21 cellular contexts compared by ENCODE assay signal in the genomic region with DNA sequence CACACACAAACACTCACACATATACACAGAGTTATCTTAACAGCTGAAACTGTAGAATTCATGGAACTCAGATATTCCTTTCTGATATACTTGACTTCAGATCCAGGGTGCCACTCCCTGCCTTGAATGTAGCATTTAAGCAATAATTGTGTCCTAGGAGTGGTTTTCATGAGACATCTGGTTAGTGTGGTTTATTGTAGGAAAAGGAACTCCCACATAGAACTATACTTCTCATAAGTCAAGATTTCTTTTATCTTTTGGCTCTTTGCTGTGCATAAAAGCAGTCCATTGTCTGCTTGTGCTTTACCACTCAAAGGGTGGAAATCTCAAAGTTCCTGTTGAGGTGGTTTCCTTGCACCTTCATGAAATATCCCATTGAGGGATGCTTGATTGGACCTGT.
DNase-seq lines count a peak whose midpoint lies in the region; ATAC-seq and TF ChIP-seq lines count a peak whose summit lies in the region.
"Had no signal": no experiment of that assay in that cellular context is flagged by ENCODE, and none has a peak within 500 bp of the region (broad histone marks: within the 10 kb centered on the region; RNA-seq: fewer than 3 reads in every experiment).

No MANE protein-coding gene starts in this region.

- ATAC-seq in activated CD4-positive, alpha-beta T cell treated with anti-CD3 and anti-CD28 coated beads for 36 hours, result peak; percentile 7
- ATAC-seq in RWPE2 (ENCODE audit: low read depth), result no peak
- ATAC-seq in gastrocnemius medialis, result no peak
- no peak for ATAC-seq in HG03520 (IDR thresholded peaks at IDR 0.05; ENCODE audit: unreplicated experiment)
- no peak for ATAC-seq in GM21576 (IDR thresholded peaks at IDR 0.05; ENCODE audit: unreplicated experiment)
- ATAC-seq in GM21737 (IDR thresholded peaks at IDR 0.05; ENCODE audit: unreplicated experiment), result no peak
- ATAC-seq: body of pancreas had no signal

- no peaks in the 10 kb centered on the region for H3K9me3 Mint-ChIP-seq in activated CD4-positive, alpha-beta T cell treated with anti-CD3 and anti-CD28 coated beads for 36 hours (ENCODE audit: low read depth)
- no peaks in the 10 kb centered on the region for H3K9me3 Mint-ChIP-seq in endothelial cell (ENCODE audit: unreplicated experiment)

- H3K27me3 ChIP-seq in RWPE2 (ENCODE audit: insufficient read depth, poor library complexity, severe bottlenecking) (no peaks in the 10 kb centered on the region), gastrocnemius medialis (no peaks in the 10 kb centered on the region)
- H3K27me3 ChIP-seq: body of pancreas, esophagus muscularis mucosa, ovary, tibial artery had no signal

- in situ Hi-C loops in gastrocnemius medialis (cut with MboI; ENCODE audit: low sequenced_read_pairs in 4 of 4), result no loop called here

- intact Hi-C loops in activated CD4-positive, alpha-beta T cell treated with anti-CD3 and anti-CD28 coated beads for 36 hours (cut with DNase I, micrococcal nuclease), result loop anchor here in 1 of 2 experiments (1.0 kb wide), 1 partner anchor 10 kb away; no protein-coding TSS in a partner anchor
- intact Hi-C loops in gastrocnemius medialis (cut with DNase I; ENCODE audit: low total_unique reads), result no loop called here

- H3K36me3 ChIP-seq in RWPE2 (ENCODE audit: low read depth) (no peaks in the 10 kb centered on the region), gastrocnemius medialis (no peaks in the 10 kb centered on the region)
- H3K36me3 ChIP-seq: esophagus muscularis mucosa, ovary, tibial artery had no signal

- POLR2A ChIA-PET in activated CD4-positive, alpha-beta T cell treated with anti-CD3 and anti-CD28 coated beads for 36 hours (lab: Charles Lee), result no interaction called here

- TF ChIP-seq CTCF in RWPE2 (IDR thresholded peaks at IDR 0.05; ENCODE audit: poor library complexity, severe bottlenecking) (no peak), endothelial cell (IDR thresholded peaks at IDR 0.05; ENCODE audit: unreplicated experiment) (no peak), gastrocnemius medialis (IDR thresholded peaks at IDR 0.05 in 4 of 5, conservative IDR thresholded peaks at IDR 0.05 in 1 of 5) (no peak)

- CTCF ChIA-PET in activated CD4-positive, alpha-beta T cell treated with anti-CD3 and anti-CD28 coated beads for 36 hours (lab: Charles Lee), result interaction anchor here (0.5 to 1.5 kb wide), 3 partner anchors 10 to 185 kb away, joined by 3 to 5 read pairs (median 3); no protein-coding TSS in a partner anchor

- no peaks in the 10 kb centered on the region for H3K27me3 Mint-ChIP-seq in activated CD4-positive, alpha-beta T cell treated with anti-CD3 and anti-CD28 coated beads for 36 hours
- no peaks in the 10 kb centered on the region for H3K27me3 Mint-ChIP-seq in endothelial cell (ENCODE audit: unreplicated experiment)

- peaks cover 2% of the 10 kb centered on the region for H3K36me3 Mint-ChIP-seq in activated CD4-positive, alpha-beta T cell treated with anti-CD3 and anti-CD28 coated beads for 36 hours (ENCODE audit: low read depth)
- H3K36me3 Mint-ChIP-seq in endothelial cell (ENCODE audit: low read depth, unreplicated experiment), result no peaks in the 10 kb centered on the region

- H3K27ac ChIP-seq in RWPE2 (ENCODE audit: poor library complexity, severe bottlenecking), result peak overlapping the region; percentile 54
- H3K27ac ChIP-seq in gastrocnemius medialis, result peak overlapping the region in 3 of 4 donors; percentile 59 to 88 (median 69)
- H3K27ac ChIP-seq: body of pancreas, C4-2B, esophagus muscularis mucosa, ovary, VCaP had no signal

- H3K4me1 ChIP-seq in RWPE2 (ENCODE audit: insufficient read depth, poor library complexity, severe bottlenecking) (peaks cover 23% of the 10 kb centered on the region), gastrocnemius medialis (peaks cover 18 to 52% of the 10 kb centered on the region in 2 donors)
- H3K4me1 ChIP-seq: body of pancreas had no signal

- H3K4me1 Mint-ChIP-seq in activated CD4-positive, alpha-beta T cell treated with anti-CD3 and anti-CD28 coated beads for 36 hours, result peaks cover 80% of the 10 kb centered on the region
- peaks cover 62% of the 10 kb centered on the region for H3K4me1 Mint-ChIP-seq in endothelial cell (ENCODE audit: unreplicated experiment)

- no peak overlapping the region for H3K4me3 ChIP-seq in RWPE2 (ENCODE audit: severe bottlenecking)
- no peak overlapping the region for H3K4me3 ChIP-seq in gastrocnemius medialis
- H3K4me3 ChIP-seq: body of pancreas, esophagus muscularis mucosa, ovary, skin epidermis, tibial artery had no signal

- H3K27ac Mint-ChIP-seq in activated CD4-positive, alpha-beta T cell treated with anti-CD3 and anti-CD28 coated beads for 36 hours, result peak overlapping the region; percentile 11
- H3K27ac Mint-ChIP-seq in endothelial cell (ENCODE audit: unreplicated experiment), result peak overlapping the region; percentile 31

- no peak for DNase-seq in activated CD4-positive, alpha-beta T cell treated with anti-CD3 and anti-CD28 coated beads for 36 hours
- no peak for DNase-seq in activated CD4-positive, alpha-beta T cell treated with anti-CD3 and anti-CD28 coated beads, Interleukin-2, amount 50 U/mL, for 4 hours
- DNase-seq in RWPE2 (ENCODE audit: low spot score) (no peak), endothelial cell (ENCODE audit: low spot score) (no peak), gastrocnemius medialis (no peak)
- DNase-seq: 8988T; activated effector memory CD4-positive, alpha-beta T cell treated with anti-CD3 and anti-CD28 coated beads, Interleukin-2, amount 50 U/mL, for 16 hours; body of pancreas; dermis blood vessel endothelial cell; DMS53; MM.1S; NCI-H2107; ovary; tibial artery had no signal

- H3K9me3 ChIP-seq in RWPE2 (ENCODE audit: severe bottlenecking) (no peaks in the 10 kb centered on the region), gastrocnemius medialis (no peaks in the 10 kb centered on the region)
- H3K9me3 ChIP-seq: body of pancreas, esophagus muscularis mucosa, ovary, tibial artery had no signal

- TF ChIP-seq POLR2A in gastrocnemius medialis (IDR thresholded peaks at IDR 0.05), result no peak

- H3K4me3 Mint-ChIP-seq in activated CD4-positive, alpha-beta T cell treated with anti-CD3 and anti-CD28 coated beads for 36 hours, result no peak overlapping the region
- H3K4me3 Mint-ChIP-seq in endothelial cell (ENCODE audit: unreplicated experiment), result no peak overlapping the region
